Comparison of ENCODE assay signal across 8 cellular contexts in genomic region chr16:14070877-14071575, GRCh38. TPM values are rescaled to one million over a fixed set of nuclear protein-coding genes. Genes with fewer than 3 reads are reported as not detected.
DNase-seq lines count a peak whose midpoint lies in the region; ATAC-seq, FAIRE-seq and TF ChIP-seq lines count a peak whose summit lies in the region.

Gene MRTFB (plus strand): TSS chr16:14071319. CDS start chr16:14140607, 69,288 bp downstream.

- H3K36me3 Mint-ChIP-seq in T-helper 17 cell (ENCODE audit: low read depth): no peaks in the 10 kb centered on the region

- H3K4me3 ChIP-seq in GM12864 (ENCODE audit: low read depth, low read length) (peak within 1 kb of the TSS; percentile 74), HEK293 (ENCODE audit: low read depth, low read length) (peak within 1 kb of the TSS; percentile 95), right cardiac atrium (ENCODE audit: low read length) (peak within 1 kb of the TSS; percentile 55)

- FAIRE-seq in urothelium cell line (lab: Jason Lieb, UNC): peak; percentile 79

- CTCF ChIA-PET in HEK293 (lab: Yijun Ruan, JAX): no interaction called here

- H3K36me3 ChIP-seq in HEK293 (ENCODE audit: control insufficient read depth in 2 of 2, insufficient read depth in 1 of 2, low read length in 2 of 2): peaks cover 0 to 5% of the 10 kb centered on the region in 2 experiments; a peak in 1 of 3 replicates

- peak within 1 kb of the TSS; percentile 85 for H3K27ac Mint-ChIP-seq in T-helper 17 cell

- peak within 1 kb of the TSS; percentile 93 for H3K4me3 Mint-ChIP-seq in T-helper 17 cell

- H3K27me3 Mint-ChIP-seq in T-helper 17 cell: peaks cover 7% of the 10 kb centered on the region

- peaks cover 10% of the 10 kb centered on the region for H3K4me1 Mint-ChIP-seq in T-helper 17 cell

- no peaks in the 10 kb centered on the region for H3K27me3 ChIP-seq in right cardiac atrium (ENCODE audit: control insufficient read depth, insufficient read depth)

- H3K27ac ChIP-seq in HEK293 (ENCODE audit: extremely low read depth, low read depth, low read length): peak within 1 kb of the TSS; percentile 81
- H3K27ac ChIP-seq in angular gyrus (ENCODE audit: low read depth, low read length): peak within 1 kb of the TSS; percentile 79
- peak within 1 kb of the TSS; percentile 55 for H3K27ac ChIP-seq in right cardiac atrium (ENCODE audit: low read length)

- POLR2A ChIA-PET in HEK293 (lab: Yijun Ruan, JAX): interaction anchor here (1.5 kb wide), 1 partner anchor 114 kb away, joined by 3 read pairs; no protein-coding TSS in a partner anchor

- DNase-seq in GM12864 (ENCODE audit: low read depth) (no peak), NAMALWA (ENCODE audit: low spot score) (peak; percentile 77), T-helper 17 cell (peak; percentile 71 to 78 (median 76)), right cardiac atrium (peak; percentile 82 to 94 (median 94)), putamen (ENCODE audit: low spot score) (peak; percentile 45), urothelium cell line (ENCODE audit: low spot score) (peak; percentile 92)

- intact Hi-C loops in right cardiac atrium (cut with DNase I): loop anchor here in 2 of 4 donors (5.0 to 10.0 kb wide), 4 partner anchors 46 to 116 kb away; no protein-coding TSS in a partner anchor

- ATAC-seq in T-helper 17 cell (peak; percentile 88), right cardiac atrium (peak; percentile 91 to 93)

- WGBS in right cardiac atrium: 2% methylated on average over 86 of the region's 86 CpGs

- H3K9me3 ChIP-seq in HEK293 (ENCODE audit: control insufficient read depth, insufficient read depth, low read depth, low read length): no peaks in the 10 kb centered on the region
- H3K9me3 ChIP-seq in T-helper 17 cell (ENCODE audit: control insufficient read depth, low read length, poor library complexity, severe bottlenecking): no peaks in the 10 kb centered on the region
- no peaks in the 10 kb centered on the region for H3K9me3 ChIP-seq in right cardiac atrium (ENCODE audit: control insufficient read depth, low read length)

- TF ChIP-seq CTCF in GM12864 (IDR thresholded peaks at IDR 0.05; ENCODE audit: low read depth, low read length, missing control alignments) (no peak), HEK293 (tag by site-specific recombination; IDR thresholded peaks at IDR 0.05) (no peak)

- H3K4me1 ChIP-seq in HEK293 (ENCODE audit: control insufficient read depth, insufficient read depth, low read length) (no peaks in the 10 kb centered on the region), right cardiac atrium (ENCODE audit: control insufficient read depth, insufficient read depth, low read length) (peaks cover 2% of the 10 kb centered on the region)

TF ChIP-seq in HEK293, 187 proteins besides CTCF, POLR2A, EP300 and RAD21 (continues in another document):
- TF ChIP-seq ZNF830 (tag by site-specific recombination; IDR thresholded peaks at IDR 0.05; ENCODE audit: low read depth) (no peak), ZFHX2 (tag by site-specific recombination; conservative IDR thresholded peaks at IDR 0.05) (peak; percentile 85), ZNF274 (IDR thresholded peaks at IDR 0.05; ENCODE audit: low read length) (no peak), ZNF274 (tag by site-specific recombination; IDR thresholded peaks at IDR 0.05; ENCODE audit: borderline replicate concordance) (no peak), ZSCAN23 (tag by site-specific recombination; IDR thresholded peaks at IDR 0.05) (no peak), ZSCAN30 (tag by site-specific recombination; IDR thresholded peaks at IDR 0.05) (no peak), ZNF2 (tag by site-specific recombination; IDR thresholded peaks at IDR 0.05) (peak; percentile 71; the same call in 1 of the 2 replicates), ZNF747 (tag by site-specific recombination; IDR thresholded peaks at IDR 0.05) (no peak), ZNF335 (tag by site-specific recombination; conservative IDR thresholded peaks at IDR 0.05) (peak; percentile 95), AEBP2 (tag by site-specific recombination; IDR thresholded peaks at IDR 0.05; ENCODE audit: borderline replicate concordance) (no peak), ZNF548 (tag by site-specific recombination; IDR thresholded peaks at IDR 0.05) (no peak), ZNF529 (tag by site-specific recombination; IDR thresholded peaks at IDR 0.05; ENCODE audit: insufficient replicate concordance) (no peak), ZNF26 (tag by site-specific recombination; IDR thresholded peaks at IDR 0.05) (no peak), ZNF791 (tag by site-specific recombination; IDR thresholded peaks at IDR 0.05) (no peak), ZNF391 (tag by site-specific recombination; IDR thresholded peaks at IDR 0.05; ENCODE audit: borderline replicate concordance, low read depth) (no peak), ZNF211 (tag by site-specific recombination; IDR thresholded peaks at IDR 0.05; ENCODE audit: low read depth) (no peak), ZBTB6 (tag by site-specific recombination; IDR thresholded peaks at IDR 0.05) (no peak), ZNF560 (tag by site-specific recombination; IDR thresholded peaks at IDR 0.05; ENCODE audit: borderline replicate concordance) (no peak), ZNF629 (tag by site-specific recombination; IDR thresholded peaks at IDR 0.05) (0 out of 2 replicates have a peak, but pooled peaks have one; percentile 12), ZNF366 (tag by site-specific recombination; conservative IDR thresholded peaks at IDR 0.05) (no peak), ZNF544 (tag by site-specific recombination; IDR thresholded peaks at IDR 0.05) (no peak), ZNF18 (tag by site-specific recombination; IDR thresholded peaks at IDR 0.05) (no peak), ZNF658 (tag by site-specific recombination; IDR thresholded peaks at IDR 0.05) (no peak)
- TF ChIP-seq, protein P1, sequence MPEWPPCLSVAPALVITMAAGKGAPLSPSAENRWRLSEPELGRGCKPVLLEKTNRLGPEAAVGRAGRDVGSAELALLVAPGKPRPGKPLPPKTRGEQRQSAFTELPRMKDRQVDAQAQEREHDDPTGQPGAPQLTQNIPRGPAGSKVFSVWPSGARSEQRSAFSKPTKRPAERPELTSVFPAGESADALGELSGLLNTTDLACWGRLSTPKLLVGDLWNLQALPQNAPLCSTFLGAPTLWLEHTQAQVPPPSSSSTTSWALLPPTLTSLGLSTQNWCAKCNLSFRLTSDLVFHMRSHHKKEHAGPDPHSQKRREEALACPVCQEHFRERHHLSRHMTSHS (tag by site-specific recombination; IDR thresholded peaks at IDR 0.05): no peak

RNA-seq across cellular contexts. Expression of gene MRTFB, which starts in this region (rescaled TPM):
- 10 to 100 TPM; 21.6 to 21.7 TPM for total RNA-seq in T-helper 17 cell
- total RNA-seq in right cardiac atrium: 10 to 100 TPM; 41.3 to 61.8 (median 49.1) TPM
- 12.9 TPM for polyA plus RNA-seq in right cardiac atrium
